ENCODE assay signal across 24 cellular contexts in genomic region chr9:99069075-99069474, GRCh38. TPM values are rescaled to one million over a fixed set of nuclear protein-coding genes. Genes with fewer than 3 reads are reported as not detected.
A peak's percentile ranks its signal among the peaks of the same experiment; 100 is the strongest.
DNase-seq lines count a peak whose midpoint lies in the region; ATAC-seq and TF ChIP-seq lines count a peak whose summit lies in the region.
"Had no signal": no experiment of that assay in that cellular context is flagged by ENCODE, and none has a peak within 500 bp of the region (broad histone marks: within the 10 kb centered on the region; RNA-seq: fewer than 3 reads in every experiment).

No MANE protein-coding gene starts in this region.

- no peaks in the 10 kb centered on the region for H3K36me3 ChIP-seq in spleen
- H3K36me3 ChIP-seq: MG63, SJCRH30 had no signal

- DNase-seq in activated CD4-positive, alpha-beta T cell treated with anti-CD3 and anti-CD28 coated beads, Interleukin-2, amount 10 ng/mL, durations not matched to agents 7 days and 5 days: no peak
- DNase-seq in activated CD4-positive, alpha-beta T cell treated with anti-CD3 and anti-CD28 coated beads for 48 hours: no peak
- no peak for DNase-seq in T-cell
- no peak for DNase-seq in activated naive CD8-positive, alpha-beta T cell treated with anti-CD3 and anti-CD28 coated beads, Interleukin-2, amount 50 U/mL, for 24 hours
- no peak for DNase-seq in spleen
- no peak for DNase-seq in activated CD4-positive, CD25-positive, alpha-beta regulatory T cell treated with anti-CD3 and anti-CD28 coated beads, Interleukin-2, amount 50 U/mL, for 72 hours
- no peak for DNase-seq in stimulated activated CD4-positive, alpha-beta T cell treated with anti-CD3 and anti-CD28 coated beads, Interleukin-15, amount 100 ng/mL, for 24 hours
- DNase-seq: activated CD4-positive, CD25-positive, alpha-beta regulatory T cell; DMS 273 treated with DMSO at 0.1 percent for 48 hours; GDM1; HCEC 1CT; MG63; naive B cell; NCI-H146; NCI-H774; PC-9; posterior cingulate gyrus; SJCRH30; stimulated activated CD4-positive, alpha-beta T cell treated with anti-CD3 and anti-CD28 coated beads, Interleukin-2, amount 100 ng/mL, for 48 hours had no signal

- WGBS in spleen, 5 donors: 69 to 84% (median 75%) methylated on average over 1 of the region's 1 CpG

- ATAC-seq in T-cell (replicated peaks in 1 of 4): peak; percentile 15 to 57 (median 54)
- ATAC-seq in activated naive CD8-positive, alpha-beta T cell treated with anti-CD3 and anti-CD28 coated beads, Interleukin-2, amount 50 U/mL, for 24 hours: no peak
- no peak for ATAC-seq in HG03039 (IDR thresholded peaks at IDR 0.05; ENCODE audit: unreplicated experiment)
- ATAC-seq: activated naive CD4-positive, alpha-beta T cell treated with anti-CD3 and anti-CD28 coated beads, Interleukin-2, amount 50 U/mL, for 72 hours; HepG2 had no signal

- POLR2A ChIA-PET in activated CD4-positive, alpha-beta T cell treated with anti-CD3 and anti-CD28 coated beads, Interleukin-2, amount 10 ng/mL, durations not matched to agents 7 days and 5 days (lab: Charles Lee): no interaction called here
- POLR2A ChIA-PET in T-cell (lab: Charles Lee): no interaction called here

- no peak overlapping the region for H3K4me3 ChIP-seq in spleen
- H3K4me3 ChIP-seq: coronary artery, MG63, PC-9, SJCRH30 had no signal

- H3K4me1 Mint-ChIP-seq in activated CD4-positive, alpha-beta T cell treated with anti-CD3 and anti-CD28 coated beads, Interleukin-2, amount 10 ng/mL, durations not matched to agents 7 days and 5 days: peaks cover 44% of the 10 kb centered on the region
- peaks cover 42 to 59% (median 56%) of the 10 kb centered on the region in 3 donors for H3K4me1 Mint-ChIP-seq in T-cell
- peaks cover 35% of the 10 kb centered on the region for H3K4me1 Mint-ChIP-seq in activated naive CD8-positive, alpha-beta T cell treated with anti-CD3 and anti-CD28 coated beads, Interleukin-2, amount 50 U/mL, for 24 hours

- peaks cover 16% of the 10 kb centered on the region for H3K36me3 Mint-ChIP-seq in activated CD4-positive, alpha-beta T cell treated with anti-CD3 and anti-CD28 coated beads, Interleukin-2, amount 10 ng/mL, durations not matched to agents 7 days and 5 days (ENCODE audit: low read depth)
- H3K36me3 Mint-ChIP-seq in T-cell: no peaks in the 10 kb centered on the region
- no peaks in the 10 kb centered on the region for H3K36me3 Mint-ChIP-seq in activated naive CD8-positive, alpha-beta T cell treated with anti-CD3 and anti-CD28 coated beads, Interleukin-2, amount 50 U/mL, for 24 hours (ENCODE audit: low read depth)
- H3K36me3 Mint-ChIP-seq: activated naive CD4-positive, alpha-beta T cell treated with anti-CD3 and anti-CD28 coated beads, Interleukin-2, amount 50 U/mL, for 72 hours; brain had no signal

- peaks cover 10% of the 10 kb centered on the region for H3K9me3 Mint-ChIP-seq in activated CD4-positive, alpha-beta T cell treated with anti-CD3 and anti-CD28 coated beads, Interleukin-2, amount 10 ng/mL, durations not matched to agents 7 days and 5 days
- no peaks in the 10 kb centered on the region for H3K9me3 Mint-ChIP-seq in T-cell
- H3K9me3 Mint-ChIP-seq in activated naive CD8-positive, alpha-beta T cell treated with anti-CD3 and anti-CD28 coated beads, Interleukin-2, amount 50 U/mL, for 24 hours: no peaks in the 10 kb centered on the region
- H3K9me3 Mint-ChIP-seq: naive B cell had no signal

- H3K27me3 Mint-ChIP-seq in activated CD4-positive, alpha-beta T cell treated with anti-CD3 and anti-CD28 coated beads, Interleukin-2, amount 10 ng/mL, durations not matched to agents 7 days and 5 days: no peaks in the 10 kb centered on the region
- no peaks in the 10 kb centered on the region for H3K27me3 Mint-ChIP-seq in T-cell
- H3K27me3 Mint-ChIP-seq in activated naive CD8-positive, alpha-beta T cell treated with anti-CD3 and anti-CD28 coated beads, Interleukin-2, amount 50 U/mL, for 24 hours: no peaks in the 10 kb centered on the region
- H3K27me3 Mint-ChIP-seq: naive B cell had no signal

- TF ChIP-seq CTCF in spleen (IDR thresholded peaks at IDR 0.05 in 8 of 11, conservative IDR thresholded peaks at IDR 0.05 in 3 of 11): no peak

- H3K27ac Mint-ChIP-seq in activated CD4-positive, alpha-beta T cell treated with anti-CD3 and anti-CD28 coated beads, Interleukin-2, amount 10 ng/mL, durations not matched to agents 7 days and 5 days: peak overlapping the region; percentile 90
- peak overlapping the region; percentile 87 to 93 for H3K27ac Mint-ChIP-seq in T-cell
- H3K27ac Mint-ChIP-seq in activated naive CD8-positive, alpha-beta T cell treated with anti-CD3 and anti-CD28 coated beads, Interleukin-2, amount 50 U/mL, for 24 hours: peak overlapping the region; percentile 44
- H3K27ac Mint-ChIP-seq: activated naive CD4-positive, alpha-beta T cell treated with anti-CD3 and anti-CD28 coated beads, Interleukin-2, amount 50 U/mL, for 72 hours; brain had no signal

- no peak overlapping the region for H3K4me3 Mint-ChIP-seq in activated CD4-positive, alpha-beta T cell treated with anti-CD3 and anti-CD28 coated beads, Interleukin-2, amount 10 ng/mL, durations not matched to agents 7 days and 5 days
- H3K4me3 Mint-ChIP-seq in T-cell: peak overlapping the region in 1 of 3 donors; percentile 15
- H3K4me3 Mint-ChIP-seq in activated naive CD8-positive, alpha-beta T cell treated with anti-CD3 and anti-CD28 coated beads, Interleukin-2, amount 50 U/mL, for 24 hours: no peak overlapping the region
- H3K4me3 Mint-ChIP-seq: brain had no signal

- peaks cover 0 to 28% (median 8%) of the 10 kb centered on the region in 6 donors for H3K4me1 ChIP-seq in spleen

- intact Hi-C loops in spleen (cut with DNase I; ENCODE audit: low total_unique reads): no loop called here

- H3K27me3 ChIP-seq in spleen (replicated peaks in 1 of 7): no peaks in the 10 kb centered on the region
- H3K27me3 ChIP-seq: MG63, SJCRH30 had no signal

- CTCF ChIA-PET in activated CD4-positive, alpha-beta T cell treated with anti-CD3 and anti-CD28 coated beads, Interleukin-2, amount 10 ng/mL, durations not matched to agents 7 days and 5 days (lab: Charles Lee): interaction anchor here (1.7 kb wide), 1 partner anchor 10 kb away, joined by 10 read pairs; no protein-coding TSS in a partner anchor
- CTCF ChIA-PET in T-cell (lab: Charles Lee): no interaction called here

- no peaks in the 10 kb centered on the region for H3K9me3 ChIP-seq in spleen
- H3K9me3 ChIP-seq: MG63, SJCRH30 had no signal

- TF ChIP-seq POLR2A in spleen (IDR thresholded peaks at IDR 0.05): no peak

- H3K27ac ChIP-seq in spleen: peak overlapping the region in 5 of 8 donors; percentile 29 to 52 (median 39)
- H3K27ac ChIP-seq: PC-9, SJCRH30 had no signal

RNA-seq across cellular contexts. Expression of gene TGFBR1, which starts 35.8 kb away (rescaled TPM):
- total RNA-seq in activated CD4-positive, alpha-beta T cell treated with anti-CD3 and anti-CD28 coated beads, Interleukin-2, amount 10 ng/mL, durations not matched to agents 7 days and 5 days: 10 to 100 TPM; 60.7 to 71.2 TPM
- total RNA-seq in T-cell (10 to 100 TPM; 22.3 to 36.9 (median 31.7) TPM), spleen (10 to 100 TPM; 33.5 to 60.8 (median 55.8) TPM)
- polyA plus RNA-seq in spleen: 10 to 100 TPM in 2 of 3 donors, 1 to 10 TPM in 1; 8.9 to 12.8 (median 10.1) TPM

Comparison
In these comparisons a context has a peak if more than half of its experiments do, and no peak if none do; other contexts are left out.
1. ATAC-seq: peak in T-cell (4 of 4); none in activated naive CD8-positive, alpha-beta T cell treated with anti-CD3 and anti-CD28 coated beads, Interleukin-2, amount 50 U/mL, for 24 hours (single experiment) and HG03039 (single experiment).
2. Peak in every context shown above with its lines, with median percentiles within 50 percentile points of each other: H3K27ac Mint-ChIP-seq.